In genomic region chr6:69867075-69867911, GRCh38 we compare ENCODE assay signal across 8 cellular contexts. TPM values are rescaled to one million over a fixed set of nuclear protein-coding genes. Genes with fewer than 3 reads are reported as not detected.
DNase-seq lines count a peak whose midpoint lies in the region; ATAC-seq, FAIRE-seq and TF ChIP-seq lines count a peak whose summit lies in the region.

No MANE protein-coding gene starts in this region.

- H3K9me3 ChIP-seq in endothelial cell of umbilical vein (replicated peaks; ENCODE audit: control insufficient read depth, insufficient read depth, low read length): no peaks in the 10 kb centered on the region
- H3K9me3 ChIP-seq in muscle layer of duodenum (ENCODE audit: control insufficient read depth in 1 of 2, low read length in 2 of 2): no peaks in the 10 kb centered on the region

- ATAC-seq in HG02938 (IDR thresholded peaks at IDR 0.05; ENCODE audit: unreplicated experiment): peak; percentile 55
- peak; percentile 93 for ATAC-seq in activated CD8-positive, alpha-beta T cell treated with anti-CD3 and anti-CD28 coated beads, Interleukin-2, amount 10 ng/mL, durations not matched to agents 7 days and 5 days
- peak; percentile 93 for ATAC-seq in stimulated activated memory B cell treated with anti-CD40 and anti-IgM and Interleukin-4, amounts not matched to agents 10 μg/mL and 1 μg/mL and 100 μg/mL, for 72 hours

- H3K9ac ChIP-seq in endothelial cell of umbilical vein (replicated peaks; ENCODE audit: extremely low read depth, insufficient read depth, low read length): no peak overlapping the region

- H3K27ac ChIP-seq in endothelial cell of umbilical vein (ENCODE audit: insufficient read depth, low read depth, low read length) (no peak overlapping the region), muscle layer of duodenum (ENCODE audit: low read length) (no peak overlapping the region)

- H3K4me1 Mint-ChIP-seq in activated CD8-positive, alpha-beta T cell treated with anti-CD3 and anti-CD28 coated beads, Interleukin-2, amount 10 ng/mL, durations not matched to agents 7 days and 5 days (ENCODE audit: low read depth): peaks cover 15% of the 10 kb centered on the region
- peaks cover 65% of the 10 kb centered on the region for H3K4me1 Mint-ChIP-seq in stimulated activated memory B cell treated with anti-CD40 and anti-IgM and Interleukin-4, amounts not matched to agents 10 μg/mL and 1 μg/mL and 100 μg/mL, for 72 hours

- intact Hi-C loops in endothelial cell of umbilical vein (cut with micrococcal nuclease): no loop called here

- no peak overlapping the region for H3K27ac Mint-ChIP-seq in activated CD8-positive, alpha-beta T cell treated with anti-CD3 and anti-CD28 coated beads, Interleukin-2, amount 10 ng/mL, durations not matched to agents 7 days and 5 days
- peak overlapping the region; percentile 96 for H3K27ac Mint-ChIP-seq in stimulated activated memory B cell treated with anti-CD40 and anti-IgM and Interleukin-4, amounts not matched to agents 10 μg/mL and 1 μg/mL and 100 μg/mL, for 72 hours

- H3K36me3 Mint-ChIP-seq in activated CD8-positive, alpha-beta T cell treated with anti-CD3 and anti-CD28 coated beads, Interleukin-2, amount 10 ng/mL, durations not matched to agents 7 days and 5 days (ENCODE audit: low read depth): no peaks in the 10 kb centered on the region
- peaks cover 8% of the 10 kb centered on the region for H3K36me3 Mint-ChIP-seq in stimulated activated memory B cell treated with anti-CD40 and anti-IgM and Interleukin-4, amounts not matched to agents 10 μg/mL and 1 μg/mL and 100 μg/mL, for 72 hours

- DNase-seq in NCI-H82 (lab: John Stamatoyannopoulos, UW): peak; percentile 69
- no peak for DNase-seq in NCI-H82 treated with DMSO at 0.1 percent for 48 hours (lab: John Stamatoyannopoulos, UW; ENCODE audit: unreplicated experiment)
- peak; percentile 43 to 46 for DNase-seq in NCI-H446 (lab: John Stamatoyannopoulos, UW)
- DNase-seq in activated CD8-positive, alpha-beta T cell treated with anti-CD3 and anti-CD28 coated beads, Interleukin-2, amount 10 ng/mL, durations not matched to agents 7 days and 5 days: peak; percentile 61
- DNase-seq in endothelial cell of umbilical vein (ENCODE audit: low read depth, low spot score): peak; percentile 30

- H3K4me2 ChIP-seq in endothelial cell of umbilical vein (ENCODE audit: insufficient read depth, low read length): peak overlapping the region; percentile 80

- peak overlapping the region; percentile 30 to 42 (median 32) for H3K4me3 ChIP-seq in endothelial cell of umbilical vein (replicated peaks in 1 of 3; ENCODE audit: insufficient read depth in 1 of 3, low read depth in 1 of 3, low read length in 3 of 3)
- peak overlapping the region; percentile 65 to 77 for H3K4me3 ChIP-seq in muscle layer of duodenum (ENCODE audit: low read depth in 1 of 2, low read length in 2 of 2)

- H2AFZ ChIP-seq in endothelial cell of umbilical vein (ENCODE audit: low read depth, low read length): peak overlapping the region; percentile 90

- CTCF ChIA-PET in activated CD8-positive, alpha-beta T cell treated with anti-CD3 and anti-CD28 coated beads, Interleukin-2, amount 10 ng/mL, durations not matched to agents 7 days and 5 days (lab: Charles Lee): interaction anchor here (0.7 to 2.0 kb wide), 10 partner anchors 9 to 241 kb away, joined by 3 to 5 read pairs (median 4); no protein-coding TSS in a partner anchor
- CTCF ChIA-PET in endothelial cell of umbilical vein (lab: Charles Lee): interaction anchor here (0.6 to 0.7 kb wide), 2 partner anchors 9 to 1545 kb away, joined by 3 read pairs; no protein-coding TSS in a partner anchor

- POLR2A ChIA-PET in activated CD8-positive, alpha-beta T cell treated with anti-CD3 and anti-CD28 coated beads, Interleukin-2, amount 10 ng/mL, durations not matched to agents 7 days and 5 days (lab: Charles Lee): interaction anchor here (1.1 kb wide), 1 partner anchor 71 kb away, joined by 3 read pairs; the partner anchor contains the start of gene LMBRD1
- POLR2A ChIA-PET in endothelial cell of umbilical vein (lab: Charles Lee): interaction anchor here (0.6 kb wide), 1 partner anchor 18 kb away, joined by 3 read pairs; no protein-coding TSS in a partner anchor

- H3K27me3 ChIP-seq in endothelial cell of umbilical vein (ENCODE audit: control insufficient read depth in 2 of 2, insufficient read depth in 2 of 2, low read length in 2 of 2) (peaks cover 22 to 44% of the 10 kb centered on the region in 2 experiments), muscle layer of duodenum (ENCODE audit: low read depth, low read length) (no peaks in the 10 kb centered on the region)

- no peak for FAIRE-seq in endothelial cell of umbilical vein (lab: Jason Lieb, UNC)

- H4K20me1 ChIP-seq in endothelial cell of umbilical vein (replicated peaks; ENCODE audit: control insufficient read depth, extremely low read depth, insufficient read depth, low read length): no peaks in the 10 kb centered on the region

- H3K9me1 ChIP-seq in endothelial cell of umbilical vein (replicated peaks; ENCODE audit: control insufficient read depth, extremely low read depth, insufficient read depth, low read length): no peaks in the 10 kb centered on the region

- dilution Hi-C loops in endothelial cell of umbilical vein (cut with MboI; ENCODE audit: extremely low pct_ligation_motif_present, low sequenced_read_pairs): no loop called here

- H3K27me3 Mint-ChIP-seq in activated CD8-positive, alpha-beta T cell treated with anti-CD3 and anti-CD28 coated beads, Interleukin-2, amount 10 ng/mL, durations not matched to agents 7 days and 5 days (ENCODE audit: low read depth): peaks cover 47% of the 10 kb centered on the region
- H3K27me3 Mint-ChIP-seq in stimulated activated memory B cell treated with anti-CD40 and anti-IgM and Interleukin-4, amounts not matched to agents 10 μg/mL and 1 μg/mL and 100 μg/mL, for 72 hours: no peaks in the 10 kb centered on the region

- no peak for TF ChIP-seq POLR2A in endothelial cell of umbilical vein (IDR thresholded peaks at IDR 0.05; ENCODE audit: low read depth, low read length)

- H3K4me3 Mint-ChIP-seq in activated CD8-positive, alpha-beta T cell treated with anti-CD3 and anti-CD28 coated beads, Interleukin-2, amount 10 ng/mL, durations not matched to agents 7 days and 5 days: peak overlapping the region; percentile 64
- H3K4me3 Mint-ChIP-seq in stimulated activated memory B cell treated with anti-CD40 and anti-IgM and Interleukin-4, amounts not matched to agents 10 μg/mL and 1 μg/mL and 100 μg/mL, for 72 hours: peak overlapping the region; percentile 87

- peak in 1 of 2 donors; percentile 2 for TF ChIP-seq CTCF in endothelial cell of umbilical vein (IDR thresholded peaks at IDR 0.05; ENCODE audit: extremely low read depth in 1 of 2, insufficient read depth in 1 of 2, low read depth in 1 of 2, low read length in 2 of 2)

- H3K79me2 ChIP-seq in endothelial cell of umbilical vein (ENCODE audit: control insufficient read depth, insufficient read depth, low read length): no peaks in the 10 kb centered on the region

- H3K36me3 ChIP-seq in endothelial cell of umbilical vein (ENCODE audit: control insufficient read depth in 2 of 2, extremely low read depth in 1 of 2, insufficient read depth in 2 of 2, low read length in 2 of 2) (no peaks in the 10 kb centered on the region), muscle layer of duodenum (ENCODE audit: control insufficient read depth in 1 of 2, insufficient read depth in 2 of 2, low read length in 2 of 2) (no peaks in the 10 kb centered on the region)

- H3K4me1 ChIP-seq in endothelial cell of umbilical vein (ENCODE audit: control insufficient read depth, extremely low read depth, insufficient read depth, low read length): peaks cover 7% of the 10 kb centered on the region
- no peaks in the 10 kb centered on the region for H3K4me1 ChIP-seq in muscle layer of duodenum (ENCODE audit: control insufficient read depth in 1 of 2, insufficient read depth in 2 of 2, low read length in 2 of 2)

- BruUV-seq in endothelial cell of umbilical vein (replicated peaks; lab: Mats Ljungman, UMichigan): no TSS peak

- H3K9me3 Mint-ChIP-seq in activated CD8-positive, alpha-beta T cell treated with anti-CD3 and anti-CD28 coated beads, Interleukin-2, amount 10 ng/mL, durations not matched to agents 7 days and 5 days (ENCODE audit: insufficient read depth): no peaks in the 10 kb centered on the region
- H3K9me3 Mint-ChIP-seq in stimulated activated memory B cell treated with anti-CD40 and anti-IgM and Interleukin-4, amounts not matched to agents 10 μg/mL and 1 μg/mL and 100 μg/mL, for 72 hours: no peaks in the 10 kb centered on the region

TF ChIP-seq in endothelial cell of umbilical vein, 7 proteins besides CTCF, POLR2A, EP300 and RAD21:
- no peak for TF ChIP-seq POLR2AphosphoS5 (IDR thresholded peaks at IDR 0.05; ENCODE audit: insufficient read depth, low read depth, low read length)

RNA-seq across cellular contexts. Expression of gene COL19A1, which starts 0.9 kb away (rescaled TPM):
- total RNA-seq in activated CD8-positive, alpha-beta T cell treated with anti-CD3 and anti-CD28 coated beads, Interleukin-2, amount 10 ng/mL, durations not matched to agents 7 days and 5 days: not detected
- total RNA-seq in endothelial cell of umbilical vein: not detected in 2 replicates
- not detected in 2 replicates for polyA plus RNA-seq in endothelial cell of umbilical vein
- not detected in 2 replicates for polyA plus RNA-seq in endothelial cell of umbilical vein (2011; cell fraction: cytosol; rRNA removed)
- polyA plus RNA-seq in endothelial cell of umbilical vein (2011; cell fraction: nucleus; rRNA removed): not detected in 2 replicates
- not detected in 2 replicates for polyA plus RNA-seq in endothelial cell of umbilical vein (2012)
- polyA minus RNA-seq in endothelial cell of umbilical vein: not detected in 2 replicates
- polyA minus RNA-seq in endothelial cell of umbilical vein (2011; cell fraction: cytosol; rRNA and poly(A)+ RNA removed): not detected
- not detected in 2 replicates for polyA minus RNA-seq in endothelial cell of umbilical vein (2011; cell fraction: nucleus; rRNA and poly(A)+ RNA removed)
